1 cellular context compared by ENCODE assay signal in genomic region chr12:103928736-103929050, GRCh38.
A peak's percentile ranks its signal among the peaks of the same experiment; 100 is the strongest.
TF ChIP-seq lines count a peak whose summit lies in the region.

No MANE protein-coding gene starts in this region.

TF ChIP-seq in IMR-90, 13 proteins besides CTCF, POLR2A, EP300 and RAD21:
- TF ChIP-seq SMC3 (IDR thresholded peaks at IDR 0.05; ENCODE audit: low read depth, low read length) (no peak), MAFK (IDR thresholded peaks at IDR 0.05; ENCODE audit: low read depth, low read length) (no peak), FOS (IDR thresholded peaks at IDR 0.05; ENCODE audit: low read depth, low read length) (no peak), RCOR1 (IDR thresholded peaks at IDR 0.05; ENCODE audit: insufficient replicate concordance, low read length) (no peak), BHLHE40 (IDR thresholded peaks at IDR 0.05; ENCODE audit: low read depth, low read length) (peak; percentile 38; the same call in 1 of the 2 replicates), CEBPB (IDR thresholded peaks at IDR 0.05; ENCODE audit: low read depth, low read length) (no peak), NFE2L2 (IDR thresholded peaks at IDR 0.05; ENCODE audit: low read depth, low read length) (no peak), ELK1 (IDR thresholded peaks at IDR 0.05; ENCODE audit: borderline replicate concordance, low read depth, low read length) (no peak)
